1 cellular context compared by ENCODE assay signal in genomic region chr6:5249451-5250122, GRCh38.
TF ChIP-seq lines count a peak whose summit lies in the region.

No MANE protein-coding gene starts in this region.

TF ChIP-seq in HepG2, 621 proteins besides CTCF, POLR2A, EP300 and RAD21:
- 0 out of 2 replicates have a peak, but pooled peaks have one; percentile 7 for TF ChIP-seq RBFOX2 (IDR thresholded peaks at IDR 0.05; ENCODE audit: low read depth, low read length)
- TF ChIP-seq ZNF891 (CRISPR knock-in tag; IDR thresholded peaks at IDR 0.05) = no peak
